In the genomic region with DNA sequence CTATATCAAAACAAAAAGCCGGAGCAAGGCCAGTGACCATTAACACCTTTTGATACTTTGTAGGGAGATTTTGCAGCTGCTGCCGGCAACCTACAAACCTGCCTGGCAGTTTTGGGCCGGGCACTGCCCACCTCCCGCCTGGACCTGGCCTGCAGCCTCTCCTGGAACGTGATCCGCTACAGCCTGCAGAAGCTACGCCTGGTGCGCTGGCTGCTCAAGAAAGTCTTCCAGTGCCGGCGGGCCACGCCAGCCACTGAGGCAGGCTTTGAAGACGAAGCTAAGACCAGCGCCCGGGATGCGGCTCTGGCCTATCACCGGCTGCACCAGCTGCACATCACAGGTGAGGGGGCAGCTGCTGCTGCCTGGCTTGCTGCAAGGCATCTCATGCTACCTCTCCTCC, we compare ENCODE assay signal across 25 cellular contexts. TPM values are rescaled to one million over a fixed set of nuclear protein-coding genes. Genes with fewer than 3 reads are reported as not detected.
"Had no signal": no experiment of that assay in that cellular context is flagged by ENCODE, and none has a peak within 500 bp of the region (broad histone marks: within the 10 kb centered on the region; RNA-seq: fewer than 3 reads in every experiment).

No MANE protein-coding gene starts in this region.

- H3K4me1 ChIP-seq: SJSA1 had no signal

- DNase-seq: Karpas-422, KG1, MG63, NCI-H1092, NCI-H1105 treated with DMSO at 0.1 percent for 48 hours, NCI-H1417 treated with DMSO at 0.1 percent for 48 hours, NCI-H146, NCI-H1694 treated with DMSO at 0.1 percent for 48 hours, NCI-H1930, NCI-H2081 treated with DMSO at 0.1 percent for 48 hours, NCI-H2171, NCI-H226, NCI-H446, NCI-H510A, NCI-H524 treated with DMSO at 0.1 percent for 48 hours, NCI-H69, NCI-H774, Right ventricle myocardium superior, RPMI8226, SIG-M5 had no signal

- H3K9me3 ChIP-seq: MG63, SJSA1 had no signal

- FAIRE-seq: HTR-8/SVneo, RCC 7860 had no signal

- H3K27me3 ChIP-seq: MG63, SJSA1 had no signal

- H3K27ac ChIP-seq: HL-60, SJSA1, SK-N-MC had no signal

- H3K4me3 ChIP-seq: MG63, SJSA1, SK-N-MC had no signal

RNA-seq across cellular contexts. Expression of a gene that starts 34.2 kb away (rescaled TPM):
- total RNA-seq: SJSA1 had no signal
